ENCODE assay signal across 8 cellular contexts in genomic region chr17:55325405-55325804, GRCh38.
"Had no signal": no experiment of that assay in that cellular context is flagged by ENCODE, and none has a peak within 500 bp of the region (broad histone marks: within the 10 kb centered on the region; RNA-seq: fewer than 3 reads in every experiment).

No MANE protein-coding gene starts in this region.

- DNase-seq: GM23248, GOT3, H7, HFFc6, KBM-7 had no signal

- H3K27ac ChIP-seq: GM23248, KMS-11 had no signal

- H3K9ac ChIP-seq: GM23248, KMS-11 had no signal

- H2AFZ ChIP-seq: GM23248 had no signal

- H3K4me2 ChIP-seq: KMS-11 had no signal

- H3K9me3 ChIP-seq: HAP-1 had no signal

- H3K4me3 ChIP-seq: GM23248, HAP-1 had no signal

- H3K4me1 ChIP-seq: HAP-1 had no signal

- ATAC-seq: HCT116 had no signal

- H3K36me3 ChIP-seq: HAP-1 had no signal
